ENCODE assay signal across 8 cellular contexts in the genomic region with DNA sequence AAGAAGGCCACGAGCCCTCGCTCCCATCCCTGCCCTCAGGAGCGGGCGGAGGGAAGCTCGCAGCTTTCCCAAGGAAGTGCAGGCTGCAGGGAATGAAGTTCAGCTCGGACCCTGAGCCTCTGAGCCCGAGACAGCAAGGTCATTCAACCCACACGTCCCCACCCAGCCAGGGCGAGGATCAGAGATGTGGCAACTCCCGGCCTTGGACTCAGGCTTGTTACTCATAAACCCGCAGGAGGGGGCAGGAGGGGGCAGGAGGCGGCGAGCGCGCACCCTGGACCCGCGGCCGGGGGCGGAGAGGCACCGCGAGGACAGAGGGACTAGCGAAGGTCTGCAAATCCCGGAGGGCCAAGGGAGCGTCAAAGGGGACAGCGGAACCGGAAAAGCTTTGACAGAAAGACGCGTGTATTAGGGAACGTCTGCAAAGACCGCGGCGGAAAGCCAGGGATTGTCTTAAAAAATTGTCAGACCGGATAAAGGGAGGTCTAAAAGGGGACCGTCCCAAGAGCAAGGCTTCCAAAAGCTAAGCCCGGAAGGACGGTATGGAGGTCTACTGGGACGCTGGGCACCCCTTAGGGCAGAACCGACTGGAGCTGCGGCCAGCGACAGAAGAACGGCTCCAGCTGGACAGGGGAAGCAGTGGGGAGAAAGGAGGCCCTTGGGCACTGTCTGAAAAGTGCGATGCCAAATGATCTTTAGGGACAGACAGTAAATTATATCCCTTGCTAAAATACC. TPM values are rescaled to one million over a fixed set of nuclear protein-coding genes. Genes with fewer than 3 reads are reported as not detected.
DNase-seq lines count a peak whose midpoint lies in the region; ATAC-seq and TF ChIP-seq lines count a peak whose summit lies in the region.

No MANE protein-coding gene starts in this region.

- no peak for TF ChIP-seq CTCF in kidney epithelial cell (IDR thresholded peaks at IDR 0.05; ENCODE audit: insufficient read depth, low read length, poor library complexity, severe bottlenecking)

- peak; percentile 81 for DNase-seq in ACHN
- DNase-seq in NCI-H345 (lab: John Stamatoyannopoulos, UW), result peak; percentile 82
- peak; percentile 94 for DNase-seq in cerebellar cortex (ENCODE audit: low spot score)
- peak; percentile 76 for DNase-seq in kidney epithelial cell (ENCODE audit: low read depth)
- DNase-seq in stimulated activated CD4-positive, alpha-beta T cell treated with anti-CD3 and anti-CD28 coated beads, Interleukin-15, amount 100 ng/mL, for 1 hour (ENCODE audit: low read depth in 1 of 2, low spot score in 1 of 2), result peak; percentile 46 to 55

- H3K27me3 ChIP-seq in kidney epithelial cell (ENCODE audit: control insufficient read depth, insufficient read depth, low read length), result no peaks in the 10 kb centered on the region

- peaks cover under 1% of the 10 kb centered on the region for H3K36me3 ChIP-seq in kidney epithelial cell (ENCODE audit: control insufficient read depth, insufficient read depth, low read length)

- in situ Hi-C loops in ACHN (cut with HindIII; ENCODE audit: low pct_ligation_motif_present, low pct_unique_long_range_greater_than_20kb, low sequenced_read_pairs), result no loop called here

- peak overlapping the region; percentile 65 for H3K4me3 ChIP-seq in kidney epithelial cell (ENCODE audit: low read depth, low read length)

- ATAC-seq in GM18873 (IDR thresholded peaks at IDR 0.05; ENCODE audit: low FRiP score, unreplicated experiment), result peak; percentile 0
- peak; percentile 23 for ATAC-seq in HG03159 (IDR thresholded peaks at IDR 0.05; ENCODE audit: unreplicated experiment)
- ATAC-seq in activated CD4-positive, CD25-positive, alpha-beta regulatory T cell treated with anti-CD3 and anti-CD28 coated beads, Interleukin-2, amount 50 U/mL, for 24 hours, result peak; percentile 22

RNA-seq across cellular contexts. Expression of gene DCAF11, which starts 0.6 kb away (rescaled TPM):
- total RNA-seq in kidney epithelial cell, result 63.3 and 83.9 TPM in 2 replicates

RNA-seq across cellular contexts. Expression of gene NRL, which starts 0.8 kb away (rescaled TPM):
- 3.6 and 4.8 TPM in 2 replicates for total RNA-seq in kidney epithelial cell

RNA-seq across cellular contexts. Expression of gene FITM1, which starts 16.5 kb away (rescaled TPM):
- total RNA-seq in kidney epithelial cell, result not detected in 2 replicates

RNA-seq across cellular contexts. Expression of gene PCK2, which starts 19.9 kb away (rescaled TPM):
- total RNA-seq in kidney epithelial cell, result 127 and 142 TPM in 2 replicates

RNA-seq across cellular contexts. Expression of gene PSME1, which starts 22.0 kb away (rescaled TPM):
- 216 and 234 TPM in 2 replicates for total RNA-seq in kidney epithelial cell

Comparison
In these comparisons a context has a peak if more than half of its experiments do, and no peak if none do; other contexts are left out.
1. Peak in every context shown above with its lines: DNase-seq, ATAC-seq and H3K4me3 ChIP-seq.